Comparison of ENCODE assay signal across 22 cellular contexts in the genomic region with DNA sequence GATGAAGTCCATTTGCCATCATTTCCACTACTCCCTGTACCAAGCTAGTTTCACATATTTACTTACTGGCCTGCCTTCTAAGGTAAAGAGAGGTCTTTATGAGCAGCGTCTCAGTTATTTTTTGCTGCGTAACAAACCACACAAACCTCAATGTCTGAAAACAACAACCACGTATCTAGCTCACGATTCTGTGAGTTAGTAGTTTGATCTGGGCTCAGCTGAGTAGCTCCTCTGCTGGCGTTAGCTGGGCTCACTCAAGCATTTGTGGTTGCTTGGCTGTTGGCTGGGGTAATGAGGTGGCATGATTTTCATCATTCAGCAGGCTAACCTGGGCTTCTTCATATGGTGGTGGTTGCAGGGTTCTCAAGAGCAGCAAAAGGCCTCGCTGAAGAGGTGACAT.
A peak's percentile ranks its signal among the peaks of the same experiment; 100 is the strongest.
DNase-seq lines count a peak whose midpoint lies in the region; ATAC-seq and TF ChIP-seq lines count a peak whose summit lies in the region.
"Had no signal": no experiment of that assay in that cellular context is flagged by ENCODE, and none has a peak within 500 bp of the region (broad histone marks: within the 10 kb centered on the region; RNA-seq: fewer than 3 reads in every experiment).

No MANE protein-coding gene starts in this region.

- 0 out of 2 replicates have a peak, but pooled peaks have one; percentile 12 for TF ChIP-seq POLR2A in Raji (IDR thresholded peaks at IDR 0.05; ENCODE audit: insufficient read depth, low read depth, low read length)

- H3K27ac Mint-ChIP-seq in stimulated activated naive CD8-positive, alpha-beta T cell treated with anti-CD3 and anti-CD28 coated beads, Interleukin-15, amount 100 ng/mL, for 72 hours = no peak overlapping the region
- H3K27ac Mint-ChIP-seq: activated naive CD8-positive, alpha-beta T cell treated with anti-CD3 and anti-CD28 coated beads for 36 hours; activated T-helper 2 cell treated with anti-CD3 and anti-CD28 coated beads, Interferon-gamma antibody, Interleukin-2, Interleukin-4, amounts not matched to agents 10 μg/mL and 5 μg/mL and 100 μg/mL, durations not matched to agents 14 hours and 24 hours and 36 hours; naive B cell had no signal

- ATAC-seq in stimulated activated naive CD8-positive, alpha-beta T cell treated with anti-CD3 and anti-CD28 coated beads, Interleukin-15, amount 100 ng/mL, for 72 hours = peak; percentile 52
- no peak for ATAC-seq in stimulated activated naive CD8-positive, alpha-beta T cell treated with anti-CD3 and anti-CD28 coated beads, Interleukin-15, Interleukin-2, amounts not matched to agents 100 U/mL and 50 U/mL, for 24 hours
- no peak for ATAC-seq in GM19328 (IDR thresholded peaks at IDR 0.05; ENCODE audit: unreplicated experiment)
- ATAC-seq: body of pancreas, left cardiac atrium, right cardiac atrium had no signal

- no peak overlapping the region for H3K4me3 Mint-ChIP-seq in stimulated activated naive CD8-positive, alpha-beta T cell treated with anti-CD3 and anti-CD28 coated beads, Interleukin-15, amount 100 ng/mL, for 72 hours
- H3K4me3 Mint-ChIP-seq: activated naive CD8-positive, alpha-beta T cell treated with anti-CD3 and anti-CD28 coated beads for 36 hours; naive B cell had no signal

- H3K4me1 Mint-ChIP-seq in stimulated activated naive CD8-positive, alpha-beta T cell treated with anti-CD3 and anti-CD28 coated beads, Interleukin-15, amount 100 ng/mL, for 72 hours = peaks cover 12% of the 10 kb centered on the region
- H3K4me1 Mint-ChIP-seq: activated naive CD8-positive, alpha-beta T cell treated with anti-CD3 and anti-CD28 coated beads for 36 hours; naive B cell had no signal

- H3K9me3 Mint-ChIP-seq in stimulated activated naive CD8-positive, alpha-beta T cell treated with anti-CD3 and anti-CD28 coated beads, Interleukin-15, amount 100 ng/mL, for 72 hours = no peaks in the 10 kb centered on the region
- H3K9me3 Mint-ChIP-seq: activated naive CD8-positive, alpha-beta T cell treated with anti-CD3 and anti-CD28 coated beads for 36 hours; activated T-helper 2 cell treated with anti-CD3 and anti-CD28 coated beads, Interferon-gamma antibody, Interleukin-2, Interleukin-4, amounts not matched to agents 10 μg/mL and 5 μg/mL and 100 μg/mL, durations not matched to agents 14 hours and 24 hours and 36 hours had no signal

- H3K27me3 Mint-ChIP-seq in stimulated activated naive CD8-positive, alpha-beta T cell treated with anti-CD3 and anti-CD28 coated beads, Interleukin-15, amount 100 ng/mL, for 72 hours = peaks cover 14% of the 10 kb centered on the region

- DNase-seq in stimulated activated naive CD8-positive, alpha-beta T cell treated with anti-CD3 and anti-CD28 coated beads, Interleukin-15, amount 100 ng/mL, for 72 hours = no peak
- no peak for DNase-seq in stimulated activated naive CD8-positive, alpha-beta T cell treated with anti-CD3 and anti-CD28 coated beads, Interleukin-15, Interleukin-2, amounts not matched to agents 100 U/mL and 50 U/mL, for 24 hours
- DNase-seq in germinal center (ENCODE audit: low spot score) (peak; percentile 10), ureter (ENCODE audit: low spot score) (peak; percentile 20), NCI-H2171 (lab: John Stamatoyannopoulos, UW) (no peak), middle frontal gyrus (ENCODE audit: extremely low spot score, low spot score) (no peak)
- DNase-seq: ACHN; activated CD4-positive, CD25-positive, alpha-beta regulatory T cell; activated naive CD8-positive, alpha-beta T cell treated with anti-CD3 and anti-CD28 coated beads for 36 hours; body of pancreas; effector CD8-positive, alpha-beta T cell; esophagus squamous epithelium; left cardiac atrium; mesenchymal stem cell; naive B cell; NCI-H146; NCI-H524 treated with DMSO at 0.1 percent for 48 hours; right cardiac atrium; stimulated activated CD4-positive, alpha-beta T cell treated with anti-CD3 and anti-CD28 coated beads, Interleukin-12 subunit alpha, Interleukin-12 subunit beta, amount 100 ng/mL, for 4 hours had no signal

Comparison
In these comparisons a context has a peak if more than half of its experiments do, and no peak if none do; other contexts are left out.
1. DNase-seq: peak in germinal center (single experiment) and ureter (single experiment); none in stimulated activated naive CD8-positive, alpha-beta T cell treated with anti-CD3 and anti-CD28 coated beads, Interleukin-15, amount 100 ng/mL, for 72 hours (0 of 2), stimulated activated naive CD8-positive, alpha-beta T cell treated with anti-CD3 and anti-CD28 coated beads, Interleukin-15, Interleukin-2, amounts not matched to agents 100 U/mL and 50 U/mL, for 24 hours (single experiment), NCI-H2171 (single experiment) and middle frontal gyrus (single experiment).